In the genomic region with DNA sequence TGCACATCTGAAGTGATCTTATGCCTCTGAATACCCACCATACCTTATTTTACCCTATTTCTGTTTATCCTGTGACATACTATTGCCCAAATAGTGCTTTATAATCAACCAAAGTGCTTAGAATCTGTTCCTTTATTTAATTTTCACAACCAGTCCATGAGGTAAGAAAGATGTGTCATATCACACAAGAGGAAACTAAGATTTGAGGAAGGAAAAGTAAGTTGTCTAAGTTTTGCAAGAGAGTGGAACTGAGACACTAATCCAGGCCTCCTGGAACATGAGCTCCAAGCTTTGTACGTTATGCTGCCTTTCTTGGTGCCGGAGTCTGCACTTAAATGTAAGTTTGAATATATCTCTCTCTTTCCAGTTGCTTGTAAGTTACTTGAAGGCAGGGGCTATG, we compare ENCODE assay signal across 1 cellular context.
TF ChIP-seq lines count a peak whose summit lies in the region.

No MANE protein-coding gene starts in this region.

TF ChIP-seq in GM12878, 131 proteins besides CTCF, POLR2A, EP300 and RAD21:
- TF ChIP-seq SPI1 (IDR thresholded peaks at IDR 0.05; ENCODE audit: borderline replicate concordance, insufficient read depth, low read depth, low read length) = 0 out of 2 replicates have a peak, but pooled peaks have one; percentile 18
- TF ChIP-seq JUNB (IDR thresholded peaks at IDR 0.05) = peak; percentile 35; the same call in 1 of the 2 replicates
- no peak for TF ChIP-seq NFYA (IDR thresholded peaks at IDR 0.05; ENCODE audit: borderline replicate concordance, low read depth, low read length)
- no peak for TF ChIP-seq SIN3A (IDR thresholded peaks at IDR 0.05; ENCODE audit: low read depth, low read length)
- no peak for TF ChIP-seq EED (IDR thresholded peaks at IDR 0.05; ENCODE audit: low read depth)
- TF ChIP-seq CHD2 (IDR thresholded peaks at IDR 0.05; ENCODE audit: borderline replicate concordance, low read depth, low read length) = no peak
- no peak for TF ChIP-seq ZBED1 (IDR thresholded peaks at IDR 0.05; ENCODE audit: borderline replicate concordance)
- no peak for TF ChIP-seq HDGF (IDR thresholded peaks at IDR 0.05)
- TF ChIP-seq, protein P1, sequence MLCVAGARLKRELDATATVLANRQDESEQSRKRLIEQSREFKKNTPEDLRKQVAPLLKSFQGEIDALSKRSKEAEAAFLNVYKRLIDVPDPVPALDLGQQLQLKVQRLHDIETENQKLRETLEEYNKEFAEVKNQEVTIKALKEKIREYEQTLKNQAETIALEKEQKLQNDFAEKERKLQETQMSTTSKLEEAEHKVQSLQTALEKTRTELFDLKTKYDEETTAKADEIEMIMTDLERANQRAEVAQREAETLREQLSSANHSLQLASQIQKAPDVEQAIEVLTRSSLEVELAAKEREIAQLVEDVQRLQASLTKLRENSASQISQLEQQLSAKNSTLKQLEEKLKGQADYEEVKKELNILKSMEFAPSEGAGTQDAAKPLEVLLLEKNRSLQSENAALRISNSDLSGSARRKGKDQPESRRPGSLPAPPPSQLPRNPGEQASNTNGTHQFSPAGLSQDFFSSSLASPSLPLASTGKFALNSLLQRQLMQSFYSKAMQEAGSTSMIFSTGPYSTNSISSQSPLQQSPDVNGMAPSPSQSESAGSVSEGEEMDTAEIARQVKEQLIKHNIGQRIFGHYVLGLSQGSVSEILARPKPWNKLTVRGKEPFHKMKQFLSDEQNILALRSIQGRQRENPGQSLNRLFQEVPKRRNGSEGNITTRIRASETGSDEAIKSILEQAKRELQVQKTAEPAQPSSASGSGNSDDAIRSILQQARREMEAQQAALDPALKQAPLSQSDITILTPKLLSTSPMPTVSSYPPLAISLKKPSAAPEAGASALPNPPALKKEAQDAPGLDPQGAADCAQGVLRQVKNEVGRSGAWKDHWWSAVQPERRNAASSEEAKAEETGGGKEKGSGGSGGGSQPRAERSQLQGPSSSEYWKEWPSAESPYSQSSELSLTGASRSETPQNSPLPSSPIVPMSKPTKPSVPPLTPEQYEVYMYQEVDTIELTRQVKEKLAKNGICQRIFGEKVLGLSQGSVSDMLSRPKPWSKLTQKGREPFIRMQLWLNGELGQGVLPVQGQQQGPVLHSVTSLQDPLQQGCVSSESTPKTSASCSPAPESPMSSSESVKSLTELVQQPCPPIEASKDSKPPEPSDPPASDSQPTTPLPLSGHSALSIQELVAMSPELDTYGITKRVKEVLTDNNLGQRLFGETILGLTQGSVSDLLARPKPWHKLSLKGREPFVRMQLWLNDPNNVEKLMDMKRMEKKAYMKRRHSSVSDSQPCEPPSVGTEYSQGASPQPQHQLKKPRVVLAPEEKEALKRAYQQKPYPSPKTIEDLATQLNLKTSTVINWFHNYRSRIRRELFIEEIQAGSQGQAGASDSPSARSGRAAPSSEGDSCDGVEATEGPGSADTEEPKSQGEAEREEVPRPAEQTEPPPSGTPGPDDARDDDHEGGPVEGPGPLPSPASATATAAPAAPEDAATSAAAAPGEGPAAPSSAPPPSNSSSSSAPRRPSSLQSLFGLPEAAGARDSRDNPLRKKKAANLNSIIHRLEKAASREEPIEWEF (IDR thresholded peaks at IDR 0.05; ENCODE audit: insufficient replicate concordance, low read depth, low read length) = no peak
- TF ChIP-seq KDM1A (IDR thresholded peaks at IDR 0.05; ENCODE audit: borderline replicate concordance) = no peak
- no peak for TF ChIP-seq ATF7 (IDR thresholded peaks at IDR 0.05; ENCODE audit: low read depth)
- TF ChIP-seq CHD4 (IDR thresholded peaks at IDR 0.05) = no peak
- TF ChIP-seq SUPT20H (IDR thresholded peaks at IDR 0.05; ENCODE audit: borderline replicate concordance, control insufficient read depth, low read depth, low read length) = no peak
- TF ChIP-seq CBFB (IDR thresholded peaks at IDR 0.05; ENCODE audit: low read depth) = no peak
- no peak for TF ChIP-seq HDAC6 (IDR thresholded peaks at IDR 0.05; ENCODE audit: unreplicated experiment)
- TF ChIP-seq ZNF384 (IDR thresholded peaks at IDR 0.05; ENCODE audit: borderline replicate concordance, low read depth, low read length) = no peak
